ENCODE assay signal across 18 cellular contexts in genomic region chr6:142613981-142614380, GRCh38.
"Had no signal": no experiment of that assay in that cellular context is flagged by ENCODE, and none has a peak within 500 bp of the region (broad histone marks: within the 10 kb centered on the region; RNA-seq: fewer than 3 reads in every experiment).

No MANE protein-coding gene starts in this region.

- H3K27me3 Mint-ChIP-seq: activated CD8-positive, alpha-beta T cell treated with anti-CD3 and anti-CD28 coated beads for 36 hours had no signal

- DNase-seq: activated B cell treated with CpG ODN at 0.5 μM for 24 hours; activated CD4-positive, alpha-beta T cell treated with anti-CD3 and anti-CD28 coated beads for 48 hours; activated CD8-positive, alpha-beta T cell treated with anti-CD3 and anti-CD28 coated beads for 36 hours; activated effector memory CD4-positive, alpha-beta T cell treated with anti-CD3 and anti-CD28 coated beads, Interleukin-2, amount 50 U/mL, for 16 hours; activated T-cell treated with anti-CD3 and anti-CD28 coated beads, Interleukin-2, amount 50 U/mL, for 48 hours; caudate nucleus; hypothalamus; nephron progenitor cell; occipital lobe; right cardiac atrium; small intestine; stimulated activated CD4-positive, alpha-beta T cell treated with anti-CD3 and anti-CD28 coated beads, Interleukin-4, amount 100 ng/mL, for 4 hours had no signal

- H3K4me1 ChIP-seq: esophagus muscularis mucosa had no signal

- ATAC-seq: activated CD8-positive, alpha-beta T cell treated with anti-CD3 and anti-CD28 coated beads for 36 hours; activated naive CD4-positive, alpha-beta T cell treated with anti-CD3 and anti-CD28 coated beads, Interleukin-2, amount 50 U/mL, for 72 hours; right cardiac atrium had no signal

- H3K36me3 Mint-ChIP-seq: activated naive CD4-positive, alpha-beta T cell treated with anti-CD3 and anti-CD28 coated beads, Interleukin-2, amount 50 U/mL, for 72 hours; type B pancreatic cell had no signal

- H3K27ac Mint-ChIP-seq: activated B cell treated with CpG ODN at 0.5 μM for 24 hours; activated CD8-positive, alpha-beta T cell treated with anti-CD3 and anti-CD28 coated beads for 36 hours; activated naive CD4-positive, alpha-beta T cell treated with anti-CD3 and anti-CD28 coated beads, Interleukin-2, amount 50 U/mL, for 72 hours; nephron progenitor cell; progenitor cell of endocrine pancreas; stimulated activated naive CD8-positive, alpha-beta T cell treated with anti-CD3 and anti-CD28 coated beads, Interleukin-15, Interleukin-2, amounts not matched to agents 100 ng/mL and 50 ng/mL, for 24 hours; T-helper 1 cell treated with Interleukin-12 subunit alpha and Interleukin-12 subunit beta and Interleukin-4 antibody, amounts not matched to agents 30 μg/mL and 1 μg/mL, for 36 hours; type B pancreatic cell had no signal

- H3K4me3 ChIP-seq: esophagus muscularis mucosa had no signal

- H3K4me3 Mint-ChIP-seq: activated B cell treated with CpG ODN at 0.5 μM for 24 hours; activated CD8-positive, alpha-beta T cell treated with anti-CD3 and anti-CD28 coated beads for 36 hours; nephron progenitor cell; stimulated activated naive CD8-positive, alpha-beta T cell treated with anti-CD3 and anti-CD28 coated beads, Interleukin-15, Interleukin-2, amounts not matched to agents 100 ng/mL and 50 ng/mL, for 24 hours; T-helper 1 cell treated with Interleukin-12 subunit alpha and Interleukin-12 subunit beta and Interleukin-4 antibody, amounts not matched to agents 30 μg/mL and 1 μg/mL, for 36 hours; type B pancreatic cell had no signal

- H3K4me1 Mint-ChIP-seq: activated B cell treated with CpG ODN at 0.5 μM for 24 hours, nephron progenitor cell had no signal

- H3K9me3 Mint-ChIP-seq: activated CD8-positive, alpha-beta T cell treated with anti-CD3 and anti-CD28 coated beads for 36 hours; stimulated activated naive CD8-positive, alpha-beta T cell treated with anti-CD3 and anti-CD28 coated beads, Interleukin-15, Interleukin-2, amounts not matched to agents 100 ng/mL and 50 ng/mL, for 24 hours; type B pancreatic cell had no signal

- H3K27ac ChIP-seq: esophagus muscularis mucosa had no signal

- H3K36me3 ChIP-seq: esophagus muscularis mucosa had no signal

- H3K27me3 ChIP-seq: esophagus muscularis mucosa had no signal
